Comparison of ENCODE assay signal across 10 cellular contexts in the genomic region with DNA sequence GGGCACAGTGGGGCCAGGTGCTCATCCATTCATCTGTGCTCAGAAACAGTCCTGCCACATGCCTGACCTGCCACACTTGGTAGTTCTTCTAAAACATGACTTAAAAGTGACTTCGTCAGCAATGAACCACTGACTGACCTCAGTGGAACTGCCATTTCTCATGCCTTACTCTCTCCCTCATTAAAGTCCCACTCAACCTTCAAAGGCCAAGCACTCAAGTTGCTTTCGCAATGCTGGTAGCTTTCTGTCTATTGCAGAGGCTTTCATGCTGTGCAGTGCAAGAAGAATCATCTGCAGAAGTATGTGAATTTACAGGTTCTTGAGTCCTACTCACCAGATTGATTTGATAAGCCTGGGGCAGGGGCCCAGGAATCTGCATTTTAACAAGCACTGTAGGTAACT. TPM values are rescaled to one million over a fixed set of nuclear protein-coding genes. Genes with fewer than 3 reads are reported as not detected.
DNase-seq lines count a peak whose midpoint lies in the region; ATAC-seq and TF ChIP-seq lines count a peak whose summit lies in the region.
"Had no signal": no experiment of that assay in that cellular context is flagged by ENCODE, and none has a peak within 500 bp of the region (broad histone marks: within the 10 kb centered on the region; RNA-seq: fewer than 3 reads in every experiment).

No MANE protein-coding gene starts in this region.

- H3K4me1 Mint-ChIP-seq in activated T-helper 17 cell treated with anti-CD3 and anti-CD28 coated beads, Interleukin-2, amount 50 U/mL, for 72 hours = peaks cover 52% of the 10 kb centered on the region

- H3K27ac ChIP-seq in lower lobe of right lung = peak overlapping the region; percentile 72

- no peaks in the 10 kb centered on the region for H3K9me3 Mint-ChIP-seq in activated T-helper 17 cell treated with anti-CD3 and anti-CD28 coated beads, Interleukin-2, amount 50 U/mL, for 72 hours

- peaks cover 95% of the 10 kb centered on the region for H3K4me1 ChIP-seq in lower lobe of right lung

- intact Hi-C loops in lower lobe of right lung (cut with DNase I) = no loop called here

- peak overlapping the region; percentile 69 for H3K4me3 Mint-ChIP-seq in activated T-helper 17 cell treated with anti-CD3 and anti-CD28 coated beads, Interleukin-2, amount 50 U/mL, for 72 hours

- peak overlapping the region; percentile 64 for H3K27ac Mint-ChIP-seq in activated T-helper 17 cell treated with anti-CD3 and anti-CD28 coated beads, Interleukin-2, amount 50 U/mL, for 72 hours

- peak; percentile 88 for DNase-seq in AG10803 (ENCODE audit: low read depth)
- DNase-seq in lower lobe of right lung = peak; percentile 61
- no peak for DNase-seq in dedifferentiated amniotic fluid mesenchymal stem cell (ENCODE audit: extremely low spot score)
- DNase-seq in NCI-H1694 (lab: John Stamatoyannopoulos, UW) = no peak
- no peak for DNase-seq in activated gamma-delta T cell (lab: John Stamatoyannopoulos, UW)
- DNase-seq: left colon; stimulated activated CD4-positive, alpha-beta T cell treated with anti-CD3 and anti-CD28 coated beads, Interleukin-4, amount 100 ng/mL, for 1 hour had no signal

- no peaks in the 10 kb centered on the region for H3K36me3 ChIP-seq in lower lobe of right lung

- no peak for TF ChIP-seq CTCF in AG10803 (conservative IDR thresholded peaks at IDR 0.05; ENCODE audit: low read length)
- TF ChIP-seq CTCF in lower lobe of right lung (IDR thresholded peaks at IDR 0.05) = no peak

- ATAC-seq in GM19324 (IDR thresholded peaks at IDR 0.05; ENCODE audit: low FRiP score, unreplicated experiment) = peak; percentile 12
- peak; percentile 66 for ATAC-seq in activated T-helper 17 cell treated with anti-CD3 and anti-CD28 coated beads, Interleukin-2, amount 50 U/mL, for 72 hours (replicated peaks)
- peak; percentile 80 to 83 for ATAC-seq in lower lobe of right lung
- no peak for ATAC-seq in GM19467 (IDR thresholded peaks at IDR 0.05; ENCODE audit: unreplicated experiment)

- H3K27me3 ChIP-seq in lower lobe of right lung (ENCODE audit: low read depth) = no peaks in the 10 kb centered on the region

- H3K4me3 ChIP-seq in AG10803 (ENCODE audit: low read length) (no peak overlapping the region), lower lobe of right lung (no peak overlapping the region)

- H3K27me3 Mint-ChIP-seq in activated T-helper 17 cell treated with anti-CD3 and anti-CD28 coated beads, Interleukin-2, amount 50 U/mL, for 72 hours = no peaks in the 10 kb centered on the region

- H3K36me3 Mint-ChIP-seq in activated T-helper 17 cell treated with anti-CD3 and anti-CD28 coated beads, Interleukin-2, amount 50 U/mL, for 72 hours (ENCODE audit: low read depth) = peaks cover 17% of the 10 kb centered on the region

- no peaks in the 10 kb centered on the region for H3K9me3 ChIP-seq in lower lobe of right lung

RNA-seq across cellular contexts. Expression of gene B4GALT1, which starts 23.9 kb away (rescaled TPM):
- 10 to 100 TPM; 45.4 to 57.9 TPM for total RNA-seq in activated T-helper 17 cell treated with anti-CD3 and anti-CD28 coated beads, Interleukin-2, amount 50 U/mL, for 72 hours
- total RNA-seq in lower lobe of right lung = 72.0 TPM

Comparison
In these comparisons a context has a peak if more than half of its experiments do, and no peak if none do; other contexts are left out.
1. DNase-seq: peak in AG10803 (single experiment) and lower lobe of right lung (single experiment); none in dedifferentiated amniotic fluid mesenchymal stem cell (single experiment), NCI-H1694 (single experiment) and activated gamma-delta T cell (single experiment).